1 cellular context compared by ENCODE assay signal in the genomic region with DNA sequence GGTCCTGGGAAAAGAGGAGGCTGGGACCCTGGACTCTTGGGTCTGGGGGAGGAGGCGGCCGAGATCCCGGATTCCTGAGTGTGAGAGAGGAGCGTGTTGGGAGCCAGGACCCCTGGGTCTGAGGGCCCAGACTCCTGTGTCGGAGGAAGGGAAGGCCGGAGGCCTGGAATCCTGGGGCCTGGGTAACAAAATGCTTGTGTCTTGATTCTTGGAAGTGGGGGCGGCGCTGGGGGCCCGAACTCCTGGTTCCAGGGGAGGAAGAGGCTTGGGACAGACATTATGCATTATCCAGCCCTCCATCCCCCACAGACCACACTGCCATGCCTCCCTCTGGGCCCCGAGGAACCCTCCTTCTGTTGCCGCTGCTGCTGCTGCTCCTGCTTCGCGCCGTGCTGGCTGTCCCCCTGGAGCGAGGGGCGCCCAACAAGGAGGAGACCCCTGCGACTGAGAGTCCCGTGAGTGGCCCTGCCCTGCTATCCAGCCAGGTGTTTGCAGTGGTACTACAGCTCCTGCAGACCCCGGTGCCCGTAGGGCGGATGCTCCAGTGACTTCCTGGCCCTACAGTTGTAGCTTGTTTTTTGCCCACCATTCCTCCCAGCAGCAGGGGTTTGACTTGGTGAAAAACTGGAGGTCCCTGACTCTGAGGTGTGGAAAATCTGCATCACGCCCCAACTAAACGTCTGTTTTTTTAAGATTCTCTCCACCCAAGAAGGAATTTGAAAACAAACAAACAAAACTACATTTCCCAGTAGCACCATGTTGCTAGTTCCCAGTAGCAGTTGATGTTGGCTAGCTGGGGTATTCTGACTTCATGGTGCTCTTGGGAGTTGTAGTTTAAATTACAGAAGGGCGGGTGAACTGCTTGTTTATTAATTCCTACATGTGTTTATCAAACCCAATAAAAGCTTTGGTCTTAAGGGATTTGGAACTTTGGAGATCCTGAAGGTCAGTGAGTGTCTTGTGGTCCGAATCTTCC.
TF ChIP-seq lines count a peak whose summit lies in the region.

No MANE protein-coding gene starts in this region.

TF ChIP-seq in K562, 482 proteins besides CTCF, POLR2A, EP300 and RAD21 (continues in another document):
- no peak for TF ChIP-seq NCOR1 (IDR thresholded peaks at IDR 0.05)
- no peak for TF ChIP-seq SRF (CRISPR knock-in tag; IDR thresholded peaks at IDR 0.05)
- TF ChIP-seq SMAD4 (CRISPR knock-in tag; conservative IDR thresholded peaks at IDR 0.05): 0 out of 2 replicates have a peak, but pooled peaks have one; percentile 6
- 0 out of 2 replicates have a peak, but pooled peaks have one; percentile 53 for TF ChIP-seq ZNF644 (tag; IDR thresholded peaks at IDR 0.05; ENCODE audit: low read depth)
- TF ChIP-seq CHD1 (IDR thresholded peaks at IDR 0.05; ENCODE audit: low read length): peak; percentile 73
- TF ChIP-seq ZNF239 (CRISPR knock-in tag; IDR thresholded peaks at IDR 0.05): no peak
- peak; percentile 88; the same call in 1 of the 2 replicates for TF ChIP-seq ZNF766 (CRISPR knock-in tag; conservative IDR thresholded peaks at IDR 0.05)
- TF ChIP-seq ARNT (IDR thresholded peaks at IDR 0.05): no peak
- TF ChIP-seq PHTF2 (CRISPR knock-in tag; IDR thresholded peaks at IDR 0.05): peak; percentile 83; the same call in 1 of the 2 replicates
- 0 out of 2 replicates have a peak, but pooled peaks have one; percentile 62 for TF ChIP-seq PHB (CRISPR knock-in tag; IDR thresholded peaks at IDR 0.05)
- 0 out of 2 replicates have a peak, but pooled peaks have one; percentile 7 for TF ChIP-seq HDGF (IDR thresholded peaks at IDR 0.05)
- TF ChIP-seq ILK (tag; IDR thresholded peaks at IDR 0.05; ENCODE audit: borderline replicate concordance, low read depth): no peak
- peak; percentile 81 for TF ChIP-seq HMGN3 (IDR thresholded peaks at IDR 0.05; ENCODE audit: borderline replicate concordance, extremely low read depth, insufficient read length, low read depth, low read length)
- TF ChIP-seq SAP30 (IDR thresholded peaks at IDR 0.05; ENCODE audit: borderline replicate concordance, insufficient read depth, low read depth, low read length, poor library complexity, severe bottlenecking): peak; percentile 29
- peak; percentile 65; the same call in 1 of the 2 replicates for TF ChIP-seq MBD2 (IDR thresholded peaks at IDR 0.05; ENCODE audit: borderline replicate concordance, low read depth)
- TF ChIP-seq TEAD4 (IDR thresholded peaks at IDR 0.05; ENCODE audit: low read length): no peak
- no peak for TF ChIP-seq TEAD4 (CRISPR knock-in tag; IDR thresholded peaks at IDR 0.05; ENCODE audit: borderline replicate concordance)
- peak; percentile 93 for TF ChIP-seq HCFC1 (IDR thresholded peaks at IDR 0.05; ENCODE audit: low read depth, low read length)
- peak; percentile 45; the same call in 1 of the 2 replicates for TF ChIP-seq NFRKB (IDR thresholded peaks at IDR 0.05; ENCODE audit: low read depth)
- no peak for TF ChIP-seq RBM22 (IDR thresholded peaks at IDR 0.05; ENCODE audit: low read depth, low read length, poor library complexity, severe bottlenecking)
- TF ChIP-seq SIN3A (IDR thresholded peaks at IDR 0.05; ENCODE audit: borderline replicate concordance in 2 of 2, control insufficient read depth in 1 of 2, low read depth in 2 of 2, low read length in 2 of 2): peak; percentile 33 to 80; a peak in 2 of 4 replicates
- TF ChIP-seq HSF4 (CRISPR knock-in tag; IDR thresholded peaks at IDR 0.05; ENCODE audit: borderline replicate concordance): no peak
- TF ChIP-seq, protein P1, sequence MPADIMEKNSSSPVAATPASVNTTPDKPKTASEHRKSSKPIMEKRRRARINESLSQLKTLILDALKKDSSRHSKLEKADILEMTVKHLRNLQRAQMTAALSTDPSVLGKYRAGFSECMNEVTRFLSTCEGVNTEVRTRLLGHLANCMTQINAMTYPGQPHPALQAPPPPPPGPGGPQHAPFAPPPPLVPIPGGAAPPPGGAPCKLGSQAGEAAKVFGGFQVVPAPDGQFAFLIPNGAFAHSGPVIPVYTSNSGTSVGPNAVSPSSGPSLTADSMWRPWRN (IDR thresholded peaks at IDR 0.05; ENCODE audit: low read depth): no peak
- peak; percentile 25; the same call in 1 of the 2 replicates for TF ChIP-seq ZFX (CRISPR knock-in tag; IDR thresholded peaks at IDR 0.05)
- TF ChIP-seq BRD9 (IDR thresholded peaks at IDR 0.05; ENCODE audit: low read depth, partially characterized antibody): peak; percentile 16
- no peak for TF ChIP-seq ZNF639 (CRISPR knock-in tag; conservative IDR thresholded peaks at IDR 0.05 in 1 of 2, IDR thresholded peaks at IDR 0.05 in 1 of 2)
- TF ChIP-seq MAZ (CRISPR knock-in tag; conservative IDR thresholded peaks at IDR 0.05 in 1 of 2, IDR thresholded peaks at IDR 0.05 in 1 of 2): 0 out of 4 replicates have a peak, but pooled peaks of 1 of the 2 experiments have one; percentile 64
- peak; percentile 65 to 78; a peak in 2 of 4 replicates for TF ChIP-seq FOXK2 (conservative IDR thresholded peaks at IDR 0.05 in 1 of 2, IDR thresholded peaks at IDR 0.05 in 1 of 2; ENCODE audit: low read depth in 2 of 2)
- no peak for TF ChIP-seq SREBF1 (IDR thresholded peaks at IDR 0.05; ENCODE audit: borderline replicate concordance, low read depth, low read length)
- TF ChIP-seq, protein P2, sequence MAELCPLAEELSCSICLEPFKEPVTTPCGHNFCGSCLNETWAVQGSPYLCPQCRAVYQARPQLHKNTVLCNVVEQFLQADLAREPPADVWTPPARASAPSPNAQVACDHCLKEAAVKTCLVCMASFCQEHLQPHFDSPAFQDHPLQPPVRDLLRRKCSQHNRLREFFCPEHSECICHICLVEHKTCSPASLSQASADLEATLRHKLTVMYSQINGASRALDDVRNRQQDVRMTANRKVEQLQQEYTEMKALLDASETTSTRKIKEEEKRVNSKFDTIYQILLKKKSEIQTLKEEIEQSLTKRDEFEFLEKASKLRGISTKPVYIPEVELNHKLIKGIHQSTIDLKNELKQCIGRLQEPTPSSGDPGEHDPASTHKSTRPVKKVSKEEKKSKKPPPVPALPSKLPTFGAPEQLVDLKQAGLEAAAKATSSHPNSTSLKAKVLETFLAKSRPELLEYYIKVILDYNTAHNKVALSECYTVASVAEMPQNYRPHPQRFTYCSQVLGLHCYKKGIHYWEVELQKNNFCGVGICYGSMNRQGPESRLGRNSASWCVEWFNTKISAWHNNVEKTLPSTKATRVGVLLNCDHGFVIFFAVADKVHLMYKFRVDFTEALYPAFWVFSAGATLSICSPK (IDR thresholded peaks at IDR 0.05; ENCODE audit: borderline replicate concordance): no peak
- 0 out of 2 replicates have a peak, but pooled peaks have one; percentile 47 for TF ChIP-seq ZNF197 (CRISPR knock-in tag; IDR thresholded peaks at IDR 0.05; ENCODE audit: low read depth)
- peak in 1 of 3 experiments; percentile 8; a peak in 1 of 6 replicates for TF ChIP-seq ZBTB11 (CRISPR knock-in tag; IDR thresholded peaks at IDR 0.05)
- no peak for TF ChIP-seq HMG20B (CRISPR knock-in tag; IDR thresholded peaks at IDR 0.05)
- TF ChIP-seq ZNF146 (CRISPR knock-in tag; IDR thresholded peaks at IDR 0.05; ENCODE audit: unreplicated experiment): no peak
- TF ChIP-seq HDAC2 (IDR thresholded peaks at IDR 0.05): 0 out of 2 replicates have a peak, but pooled peaks have one; percentile 14
- TF ChIP-seq RBBP5 (IDR thresholded peaks at IDR 0.05; ENCODE audit: borderline replicate concordance, insufficient read depth, low read length, poor library complexity, severe bottlenecking): peak; percentile 17
- TF ChIP-seq, protein P3, sequence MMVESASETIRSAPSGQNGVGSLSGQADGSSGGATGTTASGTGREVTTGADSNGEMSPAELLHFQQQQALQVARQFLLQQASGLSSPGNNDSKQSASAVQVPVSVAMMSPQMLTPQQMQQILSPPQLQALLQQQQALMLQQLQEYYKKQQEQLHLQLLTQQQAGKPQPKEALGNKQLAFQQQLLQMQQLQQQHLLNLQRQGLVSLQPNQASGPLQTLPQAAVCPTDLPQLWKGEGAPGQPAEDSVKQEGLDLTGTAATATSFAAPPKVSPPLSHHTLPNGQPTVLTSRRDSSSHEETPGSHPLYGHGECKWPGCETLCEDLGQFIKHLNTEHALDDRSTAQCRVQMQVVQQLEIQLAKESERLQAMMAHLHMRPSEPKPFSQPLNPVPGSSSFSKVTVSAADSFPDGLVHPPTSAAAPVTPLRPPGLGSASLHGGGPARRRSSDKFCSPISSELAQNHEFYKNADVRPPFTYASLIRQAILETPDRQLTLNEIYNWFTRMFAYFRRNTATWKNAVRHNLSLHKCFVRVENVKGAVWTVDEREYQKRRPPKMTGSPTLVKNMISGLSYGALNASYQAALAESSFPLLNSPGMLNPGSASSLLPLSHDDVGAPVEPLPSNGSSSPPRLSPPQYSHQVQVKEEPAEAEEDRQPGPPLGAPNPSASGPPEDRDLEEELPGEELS (CRISPR knock-in tag; IDR thresholded peaks at IDR 0.05; ENCODE audit: borderline replicate concordance): peak; percentile 45; the same call in 1 of the 2 replicates
- TF ChIP-seq BACH1 (tag; IDR thresholded peaks at IDR 0.05): peak; percentile 72; the same call in 1 of the 2 replicates
- no peak for TF ChIP-seq ZNF121 (CRISPR knock-in tag; conservative IDR thresholded peaks at IDR 0.05)
